In the genomic region with DNA sequence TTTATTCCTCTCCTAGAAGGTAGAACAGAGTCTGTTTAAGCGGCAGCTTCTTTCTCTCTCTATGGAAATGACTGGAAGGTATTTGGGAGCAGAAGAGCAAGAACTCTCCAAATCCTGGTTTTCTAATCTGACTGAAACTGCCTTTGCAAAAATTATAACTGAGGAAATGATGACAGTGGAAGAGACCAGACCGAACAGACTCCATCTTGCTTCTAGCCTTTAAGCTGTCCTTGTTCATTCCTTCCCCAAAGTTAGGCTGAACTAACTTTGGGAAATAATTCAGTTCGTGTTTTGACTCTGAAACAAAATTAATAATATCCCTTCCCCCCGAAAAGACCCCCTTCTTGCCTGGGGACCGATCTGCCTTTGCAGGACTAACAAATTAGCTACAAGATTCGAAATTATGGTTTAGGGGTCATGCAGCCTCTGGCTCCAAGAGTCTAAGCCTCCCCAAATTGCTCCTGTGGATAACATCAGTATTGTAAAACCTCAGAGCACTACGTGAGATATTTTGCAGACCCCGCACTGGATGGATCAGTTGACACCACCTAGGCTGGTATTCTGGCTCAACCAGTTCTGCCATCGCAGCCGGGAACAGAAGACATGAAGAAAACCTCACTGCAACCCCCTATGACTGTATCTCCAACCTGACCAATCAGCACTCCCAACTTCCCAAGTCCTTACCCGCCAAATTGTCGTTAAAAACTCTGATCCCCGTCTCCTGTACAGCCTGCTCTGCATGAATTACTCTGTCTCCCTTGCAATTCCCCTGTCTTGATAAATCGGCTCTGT, we compare ENCODE assay signal across 22 cellular contexts. TPM values are rescaled to one million over a fixed set of nuclear protein-coding genes. Genes with fewer than 3 reads are reported as not detected.
A peak's percentile ranks its signal among the peaks of the same experiment; 100 is the strongest.
DNase-seq lines count a peak whose midpoint lies in the region; ATAC-seq and TF ChIP-seq lines count a peak whose summit lies in the region.
"Had no signal": no experiment of that assay in that cellular context is flagged by ENCODE, and none has a peak within 500 bp of the region (broad histone marks: within the 10 kb centered on the region; RNA-seq: fewer than 3 reads in every experiment).

No MANE protein-coding gene starts in this region.

- no peak for TF ChIP-seq POLR2A in gastroesophageal sphincter (IDR thresholded peaks at IDR 0.05)

- ATAC-seq in CD4-positive, alpha-beta T cell (ENCODE audit: poor library complexity), result no peak
- ATAC-seq in GM23338 (no peak), HG03097 (IDR thresholded peaks at IDR 0.05; ENCODE audit: low FRiP score, unreplicated experiment) (no peak), HG03521 (IDR thresholded peaks at IDR 0.05; ENCODE audit: unreplicated experiment) (no peak), gastroesophageal sphincter (no peak)
- ATAC-seq: heart left ventricle had no signal

- peak overlapping the region; percentile 84 for H3K27ac Mint-ChIP-seq in CD4-positive, alpha-beta T cell
- no peak overlapping the region for H3K27ac Mint-ChIP-seq in GM23338
- H3K27ac Mint-ChIP-seq in activated naive CD8-positive, alpha-beta T cell, result peak overlapping the region; percentile 47
- H3K27ac Mint-ChIP-seq: nephron, progenitor cell of endocrine pancreas had no signal

- H3K9me2 ChIP-seq in GM23338 (ENCODE audit: insufficient read depth), result peaks cover 7% of the 10 kb centered on the region; the same call in 1 of the 2 replicates

- no peak overlapping the region for H2BK120ac ChIP-seq in mesenchymal stem cell (ENCODE audit: low read depth, low read length)

- H2AK5ac ChIP-seq in mesenchymal stem cell (ENCODE audit: low read length, severe bottlenecking), result no peak overlapping the region

- no peak for TF ChIP-seq CTCF in CD4-positive, alpha-beta T cell (IDR thresholded peaks at IDR 0.05)
- TF ChIP-seq CTCF in GM23338 (conservative IDR thresholded peaks at IDR 0.05; ENCODE audit: low read depth in 2 of 2) (no peak), gastroesophageal sphincter (IDR thresholded peaks at IDR 0.05) (no peak)

- H3K14ac ChIP-seq in mesenchymal stem cell (ENCODE audit: low read length in 2 of 2), result no peak overlapping the region

- no peaks in the 10 kb centered on the region for H3K9me3 ChIP-seq in CD4-positive, alpha-beta T cell (ENCODE audit: control insufficient read depth, low read length)
- peaks cover 6% of the 10 kb centered on the region for H3K9me3 ChIP-seq in mesenchymal stem cell (ENCODE audit: control insufficient read depth, low read length)
- H3K9me3 ChIP-seq in gastroesophageal sphincter, result no peaks in the 10 kb centered on the region
- H3K9me3 ChIP-seq: Peyer's patch, suprapubic skin had no signal

- H3K36me3 ChIP-seq in GM23338 (ENCODE audit: insufficient read depth) (no peaks in the 10 kb centered on the region), mesenchymal stem cell (ENCODE audit: control insufficient read depth in 1 of 2, insufficient read depth in 2 of 2, low read depth in 1 of 2, low read length in 2 of 2) (peaks cover 0 to 14% of the 10 kb centered on the region in 2 experiments), gastroesophageal sphincter (no peaks in the 10 kb centered on the region)
- H3K36me3 ChIP-seq: Peyer's patch, suprapubic skin had no signal

- H3K4me3 ChIP-seq in GM23338, result no peak overlapping the region
- no peak overlapping the region for H3K4me3 ChIP-seq in mesenchymal stem cell (ENCODE audit: insufficient read depth in 1 of 2, low read depth in 1 of 2, low read length in 2 of 2)
- H3K4me3 ChIP-seq in gastroesophageal sphincter, result no peak overlapping the region
- H3K4me3 ChIP-seq: heart left ventricle, lung, Peyer's patch, SK-N-MC, suprapubic skin had no signal

- POLR2A ChIA-PET in CD4-positive, alpha-beta T cell (lab: Charles Lee), result interaction anchor here (0.8 to 8.6 kb wide), 6 partner anchors 13 to 184 kb away, joined by 3 to 186 read pairs (median 4); a partner anchor contains a TSS

- no peak overlapping the region for H3K27ac ChIP-seq in CD4-positive, alpha-beta T cell (ENCODE audit: low read depth, low read length)
- H3K27ac ChIP-seq in GM23338 (ENCODE audit: low read depth) (0 out of 2 replicates have a peak overlapping the region, but pooled peaks have one; percentile 32), mesenchymal stem cell (ENCODE audit: low read length, poor library complexity, severe bottlenecking) (no peak overlapping the region), gastroesophageal sphincter (no peak overlapping the region)
- H3K27ac ChIP-seq: Peyer's patch, SK-N-MC, suprapubic skin had no signal

- no peaks in the 10 kb centered on the region for H3K27me3 Mint-ChIP-seq in CD4-positive, alpha-beta T cell
- H3K27me3 Mint-ChIP-seq in GM23338 (ENCODE audit: insufficient read depth, low read depth, poor library complexity), result peaks cover 12% of the 10 kb centered on the region
- no peaks in the 10 kb centered on the region for H3K27me3 Mint-ChIP-seq in activated naive CD8-positive, alpha-beta T cell

- peak overlapping the region in 1 of 2 experiments; percentile 18 for H3K18ac ChIP-seq in mesenchymal stem cell (ENCODE audit: low read depth in 1 of 2, low read length in 2 of 2)

- no peak overlapping the region for H3K4me2 ChIP-seq in GM23338
- H3K4me2 ChIP-seq in mesenchymal stem cell (ENCODE audit: low read length, poor library complexity, severe bottlenecking), result no peak overlapping the region

- DNase-seq in CD4-positive, alpha-beta T cell, result no peak
- DNase-seq in GM23338 (ENCODE audit: low spot score), result no peak
- no peak for DNase-seq in mesenchymal stem cell
- DNase-seq in NCI-H2171 treated with DMSO at 0.1 percent for 48 hours (lab: John Stamatoyannopoulos, UW), result no peak
- DNase-seq: activated CD4-positive, alpha-beta T cell treated with anti-CD3 and anti-CD28 coated beads for 4 hours; Calu3; cerebellar nuclear complex; effector memory CD4-positive, alpha-beta T cell; NCI-H1694; NCI-H226; Peyer's patch; stimulated activated CD8-positive, alpha-beta memory T cell treated with anti-CD3 and anti-CD28 coated beads, Interleukin-4, amount 100 ng/mL, for 48 hours had no signal

- peak overlapping the region in 1 of 2 experiments; percentile 35 for H3K4ac ChIP-seq in mesenchymal stem cell (ENCODE audit: low read depth in 1 of 2, low read length in 2 of 2)

- H3K4me3 Mint-ChIP-seq in CD4-positive, alpha-beta T cell, result no peak overlapping the region
- no peak overlapping the region for H3K4me3 Mint-ChIP-seq in GM23338
- H3K4me3 Mint-ChIP-seq in activated naive CD8-positive, alpha-beta T cell, result no peak overlapping the region
- H3K4me3 Mint-ChIP-seq: nephron had no signal

- H3K23ac ChIP-seq in mesenchymal stem cell (ENCODE audit: low read length in 2 of 2), result no peak overlapping the region

- peak overlapping the region; percentile 27 for H4K8ac ChIP-seq in mesenchymal stem cell (ENCODE audit: low read length)

- H3F3A ChIP-seq in GM23338 (replicated peaks; ENCODE audit: low read depth), result 0 out of 2 replicates have a peak, but pooled peaks cover 3% of the 10 kb centered on the region

- H3K4me1 Mint-ChIP-seq in CD4-positive, alpha-beta T cell (ENCODE audit: low read depth), result peaks cover 59% of the 10 kb centered on the region
- peaks cover 16% of the 10 kb centered on the region for H3K4me1 Mint-ChIP-seq in GM23338
- peaks cover 68% of the 10 kb centered on the region for H3K4me1 Mint-ChIP-seq in activated naive CD8-positive, alpha-beta T cell (ENCODE audit: low read depth)

- no peaks in the 10 kb centered on the region for H3K79me2 ChIP-seq in GM23338 (replicated peaks; ENCODE audit: insufficient read depth)

- peaks cover 3% of the 10 kb centered on the region; the same call in 1 of the 2 replicates for H3K4me1 ChIP-seq in GM23338 (ENCODE audit: insufficient read depth)
- peaks cover 27% of the 10 kb centered on the region for H3K4me1 ChIP-seq in mesenchymal stem cell (ENCODE audit: control insufficient read depth, insufficient read depth, low read depth, low read length)
- H3K4me1 ChIP-seq in gastroesophageal sphincter, result peaks cover 0 to 21% (median 6%) of the 10 kb centered on the region in 3 donors

- CTCF ChIA-PET in CD4-positive, alpha-beta T cell (lab: Charles Lee), result interaction anchor here (1.1 to 7.0 kb wide), 7 partner anchors 12 to 185 kb away, joined by 3 to 128 read pairs (median 27); a partner anchor contains a TSS

- H3K79me1 ChIP-seq in mesenchymal stem cell (replicated peaks; ENCODE audit: low read length, poor library complexity, severe bottlenecking), result no peaks in the 10 kb centered on the region

- H2AFZ ChIP-seq in GM23338 (peak overlapping the region; percentile 96), mesenchymal stem cell (ENCODE audit: low read depth, low read length) (no peak overlapping the region)

- no peaks in the 10 kb centered on the region for H3K9me3 Mint-ChIP-seq in CD4-positive, alpha-beta T cell
- H3K9me3 Mint-ChIP-seq in GM23338, result peaks cover 9% of the 10 kb centered on the region
- H3K9me3 Mint-ChIP-seq in activated naive CD8-positive, alpha-beta T cell (ENCODE audit: low read depth), result no peaks in the 10 kb centered on the region
- H3K9me3 Mint-ChIP-seq: nephron had no signal

- H3K36me3 Mint-ChIP-seq in CD4-positive, alpha-beta T cell (ENCODE audit: low read depth), result peaks cover 85% of the 10 kb centered on the region
- H3K36me3 Mint-ChIP-seq in GM23338 (ENCODE audit: low read depth), result peaks cover 6% of the 10 kb centered on the region; the same call in 2 of the 3 replicates
- peaks cover 6% of the 10 kb centered on the region for H3K36me3 Mint-ChIP-seq in activated naive CD8-positive, alpha-beta T cell

- H3K27me3 ChIP-seq in CD4-positive, alpha-beta T cell (ENCODE audit: control insufficient read depth, insufficient read depth, low read length), result no peaks in the 10 kb centered on the region
- no peaks in the 10 kb centered on the region for H3K27me3 ChIP-seq in GM23338 (ENCODE audit: insufficient read depth)
- H3K27me3 ChIP-seq in mesenchymal stem cell (ENCODE audit: control insufficient read depth in 1 of 2, insufficient read depth in 1 of 2, low read length in 2 of 2), result no peaks in the 10 kb centered on the region
- H3K27me3 ChIP-seq in gastroesophageal sphincter, result no peaks in the 10 kb centered on the region
- H3K27me3 ChIP-seq: heart left ventricle, Peyer's patch, suprapubic skin had no signal

- H4K20me1 ChIP-seq in GM23338 (replicated peaks; ENCODE audit: insufficient read depth), result no peaks in the 10 kb centered on the region

- H2BK15ac ChIP-seq in mesenchymal stem cell (ENCODE audit: low read depth, poor library complexity, severe bottlenecking), result no peak overlapping the region

- intact Hi-C loops in CD4-positive, alpha-beta T cell (cut with DNase I, micrococcal nuclease), result loop anchor here in 1 of 2 experiments (2.0 to 10.0 kb wide), 4 partner anchors 13 to 855 kb away; a partner anchor contains a TSS

- H3K9ac ChIP-seq in mesenchymal stem cell (ENCODE audit: low read length), result no peak overlapping the region

- no peak overlapping the region for H2BK5ac ChIP-seq in mesenchymal stem cell (ENCODE audit: low read depth, low read length, poor library complexity, severe bottlenecking)

- TF ChIP-seq EP300 in gastroesophageal sphincter (IDR thresholded peaks at IDR 0.05), result no peak

- 83% methylated on average over 13 of the region's 14 CpGs for WGBS in mesenchymal stem cell
- 73 to 77% methylated on average over 2 to 8 of the region's 14 CpGs for WGBS in gastroesophageal sphincter (ENCODE audit: low coverage in 1 of 2), 2 donors

- peak overlapping the region; percentile 18 for H4K91ac ChIP-seq in mesenchymal stem cell (ENCODE audit: low read length)

- peak overlapping the region; percentile 15 to 49 for H2BK12ac ChIP-seq in mesenchymal stem cell (ENCODE audit: low read length in 2 of 2)

RNA-seq across cellular contexts. Expression of a gene that starts 14.1 kb away (rescaled TPM):
- 10 to 100 TPM; 25.7 to 27.8 TPM for total RNA-seq in CD4-positive, alpha-beta T cell
- total RNA-seq in GM23338 (2014; rRNA removed; shearing (Covaris generic)), result 0.56 TPM in 1 of 2 replicates, not detected in the other
- polyA plus RNA-seq in GM23338 (2016; fragmentation: Nextera tagmentation; extraction: Ambion mirVana), result 0.16 TPM in 1 of 2 replicates, not detected in the other
- 2.0 TPM for polyA plus RNA-seq in mesenchymal stem cell (2013, experiment 1 of 2)
- 2.2 TPM for polyA plus RNA-seq in mesenchymal stem cell (2013, experiment 2 of 2)
- 10 to 100 TPM in 1 of 4 donors, 1 to 10 TPM in 3; 3.6 to 12.4 (median 5.5) TPM for total RNA-seq in gastroesophageal sphincter
- total RNA-seq: progenitor cell of endocrine pancreas had no signal

RNA-seq across cellular contexts. Expression of a gene that starts 21.7 kb away (rescaled TPM):
- total RNA-seq in CD4-positive, alpha-beta T cell, result 1 to 10 TPM; 2.1 to 2.6 TPM
- total RNA-seq in GM23338 (2014; rRNA removed; shearing (Covaris generic)), result 0.07 and 0.35 TPM in 2 replicates
- 0.06 TPM in 1 of 2 replicates, not detected in the other for polyA plus RNA-seq in GM23338 (2016; fragmentation: Nextera tagmentation; extraction: Ambion mirVana)
- 108 TPM for polyA plus RNA-seq in mesenchymal stem cell (2013, experiment 1 of 2)
- 109 TPM for polyA plus RNA-seq in mesenchymal stem cell (2013, experiment 2 of 2)
- total RNA-seq in gastroesophageal sphincter, result 1 to 10 TPM; 2.3 to 5.9 (median 4.5) TPM
- total RNA-seq: Calu3, progenitor cell of endocrine pancreas had no signal

RNA-seq across cellular contexts. Expression of a gene that starts 57.2 kb away (rescaled TPM):
- total RNA-seq in CD4-positive, alpha-beta T cell, result 100 to 1,000 TPM; 269 to 270 TPM
- 88.0 and 123 TPM in 2 replicates for total RNA-seq in GM23338 (2014; rRNA removed; shearing (Covaris generic))
- polyA plus RNA-seq in GM23338 (2016; fragmentation: Nextera tagmentation; extraction: Ambion mirVana), result 110 and 129 TPM in 2 replicates
- 128 TPM for polyA plus RNA-seq in mesenchymal stem cell (2013, experiment 1 of 2)
- 129 TPM for polyA plus RNA-seq in mesenchymal stem cell (2013, experiment 2 of 2)
- 100 to 1,000 TPM; 220 to 299 (median 247) TPM for total RNA-seq in gastroesophageal sphincter

RNA-seq across cellular contexts. Expression of a gene that starts 58.6 kb away (rescaled TPM):
- total RNA-seq in CD4-positive, alpha-beta T cell, result 100 to 1,000 TPM in 1 of 2 experiments, 10 to 100 TPM in 1; 95.1 to 104 TPM
- 112 and 123 TPM in 2 replicates for total RNA-seq in GM23338 (2014; rRNA removed; shearing (Covaris generic))
- 49.7 and 49.8 TPM in 2 replicates for polyA plus RNA-seq in GM23338 (2016; fragmentation: Nextera tagmentation; extraction: Ambion mirVana)
- polyA plus RNA-seq in mesenchymal stem cell (2013, experiment 1 of 2), result 15.8 TPM
- polyA plus RNA-seq in mesenchymal stem cell (2013, experiment 2 of 2), result 15.4 TPM
- total RNA-seq in gastroesophageal sphincter, result 10 to 100 TPM; 28.7 to 71.8 (median 53.2) TPM
